Comparison of ENCODE assay signal across 8 cellular contexts in the genomic region with DNA sequence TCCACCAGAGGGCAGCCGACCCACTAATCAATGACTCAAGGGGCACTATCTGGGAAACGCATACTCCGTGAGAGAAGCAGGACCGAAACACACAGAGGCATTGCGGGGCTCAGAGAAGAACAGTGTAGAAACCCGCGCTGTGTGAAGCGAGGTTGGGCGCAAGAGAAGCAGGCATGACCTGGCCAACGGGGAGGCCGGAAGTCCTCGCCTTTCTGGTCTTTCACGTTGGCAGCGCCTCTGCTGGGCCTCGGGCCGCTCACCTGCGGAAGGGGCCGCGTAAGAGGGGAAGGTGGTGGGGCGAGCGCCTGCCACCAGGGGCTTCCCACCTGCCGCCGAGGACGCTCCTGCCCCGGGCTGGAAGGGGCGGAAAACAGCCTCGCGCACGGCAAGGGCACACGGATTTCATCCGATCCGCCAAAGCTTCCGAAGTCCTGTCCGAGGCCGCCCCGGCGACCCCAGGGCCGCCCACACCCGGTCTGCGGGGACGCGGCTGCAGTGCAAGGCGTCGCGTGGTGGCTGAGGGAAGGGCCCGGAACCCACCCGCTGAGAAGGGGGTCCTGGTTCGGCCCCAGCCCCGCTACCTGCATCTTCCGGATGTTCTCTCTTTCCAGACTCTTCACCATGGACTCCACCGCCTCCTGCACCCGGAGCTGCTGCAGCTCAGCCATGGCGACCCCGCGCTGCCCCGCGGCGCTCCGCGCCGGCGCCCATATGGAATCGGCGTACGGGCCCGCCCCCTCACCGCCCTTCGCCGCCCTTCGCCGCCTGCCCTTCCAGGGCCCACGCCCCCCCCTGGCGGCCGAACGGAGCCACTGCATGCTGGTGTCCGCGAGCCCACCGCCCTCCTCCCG. TPM values are rescaled to one million over a fixed set of nuclear protein-coding genes. Genes with fewer than 3 reads are reported as not detected.
DNase-seq lines count a peak whose midpoint lies in the region; ATAC-seq, FAIRE-seq and TF ChIP-seq lines count a peak whose summit lies in the region.

A gene (minus strand): TSS at position 724 of the 851 bp plus-strand sequence. CDS start 56 bp downstream, at position 668.

- no peaks in the 10 kb centered on the region for H3K9me1 ChIP-seq in keratinocyte (ENCODE audit: control insufficient read depth, extremely low read depth, insufficient read depth, low read length)

- dilution Hi-C loops in keratinocyte (cut with MboI; ENCODE audit: extremely low pct_ligation_motif_present, low sequenced_read_pairs) = loop anchor here (25.0 kb wide), 2 partner anchors 336 to 486 kb away; a partner anchor contains a TSS

- no peaks in the 10 kb centered on the region for H3K4me1 ChIP-seq in ACC112 (ENCODE audit: control insufficient read depth, insufficient read depth, low read length, unreplicated experiment)
- peaks cover 29% of the 10 kb centered on the region for H3K4me1 ChIP-seq in keratinocyte (ENCODE audit: control insufficient read depth, extremely low read depth, insufficient read depth, low read length)

- peak within 1 kb of the TSS; percentile 91 for H3K9ac ChIP-seq in keratinocyte (ENCODE audit: control insufficient read depth, extremely low read depth, insufficient read depth, low read length)

- H3K4me3 ChIP-seq in ACC112 (ENCODE audit: low read depth, low read length) (peak within 1 kb of the TSS; percentile 78), keratinocyte (ENCODE audit: control insufficient read depth in 2 of 3, extremely low read depth in 1 of 3, insufficient read depth in 2 of 3, low read depth in 1 of 3, low read length in 3 of 3) (peak within 1 kb of the TSS; percentile 82 to 91 (median 84))

- DNase-seq in NCI-H2196 treated with DMSO at 0.1 percent for 48 hours (lab: John Stamatoyannopoulos, UW; ENCODE audit: unreplicated experiment) (peak; percentile 65), keratinocyte (ENCODE audit: low read depth, low spot score) (no peak)
- DNase-seq in activated CD4-positive, CD25-positive, alpha-beta regulatory T cell (lab: John Stamatoyannopoulos, UW) = peak; percentile 79 to 84 (median 82)
- DNase-seq in central memory CD4-positive, alpha-beta T cell = peak; percentile 85
- peak; percentile 83 to 92 (median 86) for DNase-seq in stimulated activated CD4-positive, alpha-beta T cell treated with anti-CD3 and anti-CD28 coated beads, Interleukin-12 subunit alpha, Interleukin-12 subunit beta, amount 100 ng/mL, for 48 hours (ENCODE audit: low read depth in 2 of 3, low spot score in 1 of 3)

- no peak within 1 kb of the TSS for H3K27ac ChIP-seq in ACC112 (ENCODE audit: low read depth, low read length)
- peak within 1 kb of the TSS; percentile 72 for H3K27ac ChIP-seq in keratinocyte (ENCODE audit: control insufficient read depth, insufficient read depth, low read length)

- peaks cover 6% of the 10 kb centered on the region; the same call in 1 of the 2 replicates for H3K36me3 ChIP-seq in ACC112 (ENCODE audit: insufficient read depth, low read length)
- peaks cover 7 to 8% of the 10 kb centered on the region in 2 experiments for H3K36me3 ChIP-seq in keratinocyte (ENCODE audit: control insufficient read depth in 2 of 2, extremely low read depth in 1 of 2, insufficient read depth in 2 of 2, low read length in 2 of 2)

- H3K79me2 ChIP-seq in ACC112 (ENCODE audit: control insufficient read depth, insufficient read depth, low read length, unreplicated experiment) (no peaks in the 10 kb centered on the region), keratinocyte (ENCODE audit: control insufficient read depth, insufficient read depth, low read length) (peaks cover 12% of the 10 kb centered on the region)

- H3K27me3 ChIP-seq in ACC112 (ENCODE audit: insufficient read depth, low read length) = no peaks in the 10 kb centered on the region
- H3K27me3 ChIP-seq in keratinocyte (ENCODE audit: control insufficient read depth, extremely low read depth, insufficient read depth, low read length) = no peaks in the 10 kb centered on the region

- FAIRE-seq in keratinocyte (lab: Jason Lieb, UNC) = no peak

- peak; percentile 53 to 93 (median 90) for TF ChIP-seq CTCF in keratinocyte (optimal IDR thresholded peaks at IDR 0.05 in 1 of 3, IDR thresholded peaks at IDR 0.05 in 1 of 3, conservative IDR thresholded peaks at IDR 0.05 in 1 of 3; ENCODE audit: extremely low read depth in 1 of 3, insufficient read depth in 2 of 3, low read length in 3 of 3)

- ATAC-seq in HG03066 (IDR thresholded peaks at IDR 0.05; ENCODE audit: low read depth, unreplicated experiment) = peak; percentile 79

- peak within 1 kb of the TSS; percentile 65 for H2AFZ ChIP-seq in ACC112 (ENCODE audit: low read length, unreplicated experiment)
- H2AFZ ChIP-seq in keratinocyte (ENCODE audit: control insufficient read depth, low read length) = peak within 1 kb of the TSS; percentile 92

- no peaks in the 10 kb centered on the region for H3K9me3 ChIP-seq in keratinocyte (ENCODE audit: control insufficient read depth, low read depth, low read length)

- H3K4me2 ChIP-seq in keratinocyte (ENCODE audit: control insufficient read depth, extremely low read depth, insufficient read depth, low read depth, low read length) = peak within 1 kb of the TSS; percentile 67

- H4K20me1 ChIP-seq in keratinocyte (ENCODE audit: control insufficient read depth, extremely low read depth, insufficient read depth, low read length) = no peaks in the 10 kb centered on the region

- TF ChIP-seq POLR2A in GM18526 (IDR thresholded peaks at IDR 0.05; ENCODE audit: extremely low read depth, insufficient read length) = peak; percentile 90

RNA-seq across cellular contexts. Expression of the gene that starts here (rescaled TPM):
- polyA plus RNA-seq in keratinocyte = 21.3 to 35.8 TPM (median 32.9 TPM) in 3 replicates
- polyA plus RNA-seq in keratinocyte (2011; ENCODE audit: low read depth) = 18.9 TPM
- 21.1 and 28.1 TPM in 2 replicates for polyA plus RNA-seq in keratinocyte (2011; cell fraction: cytosol; rRNA removed)
- polyA plus RNA-seq in keratinocyte (2011; cell fraction: nucleus; rRNA removed) = 39.9 and 53.6 TPM in 2 replicates
- 22.4 and 34.3 TPM in 2 replicates for polyA plus RNA-seq in keratinocyte (2012; ENCODE audit: low replicate concordance)
- 7.6 to 13.0 TPM (median 11.1 TPM) in 3 replicates for polyA minus RNA-seq in keratinocyte
- polyA minus RNA-seq in keratinocyte (2011; cell fraction: cytosol; rRNA and poly(A)+ RNA removed) = 9.6 TPM
- polyA minus RNA-seq in keratinocyte (2011; cell fraction: nucleus; rRNA and poly(A)+ RNA removed) = 5.4 and 5.7 TPM in 2 replicates
